In genomic region chr14:75985618-75986438, GRCh38 we compare ENCODE assay signal across 1 cellular context.
TF ChIP-seq lines count a peak whose summit lies in the region.

Gene IFT43 (plus strand): TSS chr14:75985763. CDS start chr14:75985787, 24 bp downstream.

TF ChIP-seq in GM12878, 131 proteins besides CTCF, POLR2A, EP300 and RAD21 (continued from another document):
- no peak for TF ChIP-seq ZBTB33 (IDR thresholded peaks at IDR 0.05)
